ENCODE assay signal across 7 cellular contexts in the genomic region with DNA sequence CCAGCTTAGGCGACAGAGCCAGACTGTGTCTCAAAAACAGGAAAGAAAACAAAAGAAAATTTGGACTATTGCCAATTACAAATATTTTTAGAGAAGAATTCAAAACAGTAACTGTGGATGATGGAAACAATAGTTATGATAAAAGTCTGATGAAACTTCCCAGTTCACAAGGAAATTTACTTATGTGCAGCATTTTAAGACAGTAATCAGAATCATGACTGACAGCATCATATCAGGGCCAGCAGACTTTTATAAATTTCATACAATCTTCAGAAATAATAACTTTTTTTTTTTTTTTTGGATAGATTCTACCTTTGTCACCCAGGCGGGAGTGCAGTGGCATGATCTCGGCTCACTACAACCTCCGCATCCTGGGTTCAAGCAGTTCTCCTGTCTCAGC. TPM values are rescaled to one million over a fixed set of nuclear protein-coding genes. Genes with fewer than 3 reads are reported as not detected.
DNase-seq lines count a peak whose midpoint lies in the region; ATAC-seq and TF ChIP-seq lines count a peak whose summit lies in the region.
"Not testable (repeated sequence)": the region's sequence is repeated elsewhere in the genome, so short reads cannot be mapped to it uniquely, and the experiment has no call there.

A gene (plus strand): TSS at position 301 of the 400 bp plus-strand sequence. CDS start 2,911 bp downstream, outside the sequence.

- not testable (repeated sequence) for H4K20me1 ChIP-seq in neural cell (ENCODE audit: insufficient read depth)

- TF ChIP-seq EP300 in neural cell (conservative IDR thresholded peaks at IDR 0.05; ENCODE audit: poor library complexity, severe bottlenecking); stomach (IDR thresholded peaks at IDR 0.05): not testable (repeated sequence)

- no CpG with 5 or more reads among the region's 4 CpGs for WGBS in stomach, 5 donors

- TF ChIP-seq RAD21 in neural cell (conservative IDR thresholded peaks at IDR 0.05): not testable (repeated sequence)

- not testable (repeated sequence) for H3K27me3 Mint-ChIP-seq in activated CD4-positive, alpha-beta T cell treated with anti-CD3 and anti-CD28 coated beads, Interleukin-2, amount 10 ng/mL, durations not matched to agents 7 days and 5 days; brain

- not testable (repeated sequence) for H3K27ac Mint-ChIP-seq in activated CD4-positive, alpha-beta T cell treated with anti-CD3 and anti-CD28 coated beads, Interleukin-2, amount 10 ng/mL, durations not matched to agents 7 days and 5 days; brain

- CTCF ChIA-PET in activated CD4-positive, alpha-beta T cell treated with anti-CD3 and anti-CD28 coated beads, Interleukin-2, amount 10 ng/mL, durations not matched to agents 7 days and 5 days (lab: Charles Lee): not testable (repeated sequence)

- not testable (repeated sequence) for H3K9ac ChIP-seq in neural cell (ENCODE audit: low read length)

- H3K36me3 Mint-ChIP-seq in activated CD4-positive, alpha-beta T cell treated with anti-CD3 and anti-CD28 coated beads, Interleukin-2, amount 10 ng/mL, durations not matched to agents 7 days and 5 days (ENCODE audit: low read depth); brain: not testable (repeated sequence)

- not testable (repeated sequence) for H3K36me3 ChIP-seq in neural cell (ENCODE audit: insufficient read depth, low read length); stomach

- ATAC-seq in left colon: not testable (repeated sequence)

- H3K9me3 Mint-ChIP-seq in activated CD4-positive, alpha-beta T cell treated with anti-CD3 and anti-CD28 coated beads, Interleukin-2, amount 10 ng/mL, durations not matched to agents 7 days and 5 days; brain: not testable (repeated sequence)

- intact Hi-C loops in left colon (cut with DNase I, micrococcal nuclease); stomach (cut with DNase I; ENCODE audit: low total_unique reads): not testable (repeated sequence)

- TF ChIP-seq POLR2A in stomach (IDR thresholded peaks at IDR 0.05): not testable (repeated sequence)

- not testable (repeated sequence) for H3K9me3 ChIP-seq in neural cell (ENCODE audit: low read length); stomach

- TF ChIP-seq CTCF in brain (conservative IDR thresholded peaks at IDR 0.05); fibroblast of the aortic adventitia (IDR thresholded peaks at IDR 0.05; ENCODE audit: insufficient read depth, low read length); neural cell (IDR thresholded peaks at IDR 0.05; ENCODE audit: poor library complexity, severe bottlenecking); stomach (IDR thresholded peaks at IDR 0.05): not testable (repeated sequence)

- H3K79me2 ChIP-seq in neural cell (replicated peaks; ENCODE audit: insufficient read depth, low read length): not testable (repeated sequence)

- not testable (repeated sequence) for H3K4me2 ChIP-seq in neural cell (ENCODE audit: low read length)

- H2AFZ ChIP-seq in neural cell (ENCODE audit: low read depth, low read length): not testable (repeated sequence)

- not testable (repeated sequence) for H3F3A ChIP-seq in neural cell (ENCODE audit: insufficient read depth, low read length, poor library complexity, severe bottlenecking)

- not testable (repeated sequence) for H3K4me3 Mint-ChIP-seq in activated CD4-positive, alpha-beta T cell treated with anti-CD3 and anti-CD28 coated beads, Interleukin-2, amount 10 ng/mL, durations not matched to agents 7 days and 5 days; brain

- not testable (repeated sequence) for DNase-seq in HT1080 (ENCODE audit: low read depth); activated CD4-positive, alpha-beta T cell treated with anti-CD3 and anti-CD28 coated beads, Interleukin-2, amount 10 ng/mL, durations not matched to agents 7 days and 5 days; fibroblast of the aortic adventitia (ENCODE audit: low read depth); left colon; stomach

- H3K4me1 Mint-ChIP-seq in activated CD4-positive, alpha-beta T cell treated with anti-CD3 and anti-CD28 coated beads, Interleukin-2, amount 10 ng/mL, durations not matched to agents 7 days and 5 days; brain: not testable (repeated sequence)

- H3K27me3 ChIP-seq in neural cell (ENCODE audit: insufficient read depth, low read depth, low read length); stomach: not testable (repeated sequence)

- not testable (repeated sequence) for H3K9me2 ChIP-seq in neural cell (ENCODE audit: insufficient read depth, low read length)

- not testable (repeated sequence) for H3K4me1 ChIP-seq in stomach

- POLR2A ChIA-PET in activated CD4-positive, alpha-beta T cell treated with anti-CD3 and anti-CD28 coated beads, Interleukin-2, amount 10 ng/mL, durations not matched to agents 7 days and 5 days (lab: Charles Lee): not testable (repeated sequence)

- H3K4me3 ChIP-seq in fibroblast of the aortic adventitia (ENCODE audit: low read depth, low read length); neural cell (ENCODE audit: low read length); stomach: not testable (repeated sequence)

- not testable (repeated sequence) for H3K27ac ChIP-seq in neural cell (ENCODE audit: low read length); stomach

RNA-seq across cellular contexts. Expression of the gene that starts here (rescaled TPM):
- 17.3 and 18.7 TPM in 2 replicates for total RNA-seq in HT1080 (2014; rRNA removed; shearing (Covaris generic))
- 17.0 and 24.3 TPM in 2 replicates for polyA plus RNA-seq in HT1080 (2015; cell fraction: cytosol; rRNA removed)
- 122 and 152 TPM in 2 replicates for polyA plus RNA-seq in HT1080 (2015; cell fraction: nucleus; rRNA removed)
- total RNA-seq in activated CD4-positive, alpha-beta T cell treated with anti-CD3 and anti-CD28 coated beads, Interleukin-2, amount 10 ng/mL, durations not matched to agents 7 days and 5 days: 100 to 1,000 TPM; 213 to 241 TPM
- polyA plus RNA-seq in brain (ENCODE audit: insufficient read depth, low read depth, low replicate concordance): 11.3 TPM
- total RNA-seq in fibroblast of the aortic adventitia (ENCODE audit: low replicate concordance): 73.0 and 127 TPM in 2 replicates
- 100 to 1,000 TPM; 227 to 300 TPM for total RNA-seq in left colon
- 20.4 and 22.0 TPM in 2 replicates for polyA plus RNA-seq in neural cell
- polyA minus RNA-seq in neural cell: 104 and 135 TPM in 2 replicates
- total RNA-seq in stomach: 100 to 1,000 TPM; 292 to 994 (median 445) TPM
- polyA plus RNA-seq in stomach: 10 to 100 TPM; 16.0 to 68.8 (median 20.8) TPM
